15 cellular contexts compared by ENCODE assay signal in the genomic region with DNA sequence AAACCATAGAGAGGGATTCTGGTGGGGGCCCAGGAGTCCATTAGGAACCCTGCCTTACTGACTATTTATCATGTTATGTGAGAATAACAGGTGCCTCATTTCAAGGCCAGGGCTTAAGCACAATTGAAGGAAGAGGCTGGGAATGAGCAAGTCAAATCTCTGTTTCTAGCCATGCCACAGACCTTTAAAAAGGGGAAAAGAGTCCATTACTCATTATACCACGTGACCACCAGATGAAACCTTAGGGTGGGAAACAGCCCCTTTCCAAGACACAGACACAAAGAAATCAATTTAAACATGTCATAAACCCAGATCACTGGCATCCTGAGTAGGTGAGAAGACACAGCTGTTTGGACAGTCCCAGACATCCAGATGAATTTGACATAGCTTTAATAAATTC.
"Had no signal": no experiment of that assay in that cellular context is flagged by ENCODE, and none has a peak within 500 bp of the region (broad histone marks: within the 10 kb centered on the region; RNA-seq: fewer than 3 reads in every experiment).

No MANE protein-coding gene starts in this region.

- H3K27ac ChIP-seq: neural progenitor cell, parathyroid adenoma, SJSA1 had no signal

- H3K4me2 ChIP-seq: neural progenitor cell had no signal

- H3K36me3 ChIP-seq: neural progenitor cell, SJSA1 had no signal

- H3K27ac Mint-ChIP-seq: activated CD4-positive, alpha-beta T cell treated with anti-CD3 and anti-CD28 coated beads for 36 hours; activated CD8-positive, alpha-beta T cell treated with anti-CD3 and anti-CD28 coated beads, Interleukin-2, amount 10 ng/mL, durations not matched to agents 7 days and 5 days; activated T-helper 1 cell treated with anti-CD3 and anti-CD28 coated beads, Interleukin-12 subunit alpha, Interleukin-12 subunit beta, Interleukin-2, Interleukin-4 antibody, amounts not matched to agents 30 ng/mL and 10 ng/mL and 1 ng/mL, durations not matched to agents 14 hours and 24 hours and 36 hours; effector memory CD8-positive, alpha-beta T cell; memory B cell; neural progenitor cell; stimulated activated memory B cell treated with anti-CD40 and anti-IgM and Interleukin-4, amounts not matched to agents 10 μg/mL and 1 μg/mL and 100 μg/mL, for 72 hours had no signal

- H2AFZ ChIP-seq: neural progenitor cell, parathyroid adenoma had no signal

- ATAC-seq: activated CD4-positive, alpha-beta T cell treated with anti-CD3 and anti-CD28 coated beads for 36 hours; activated CD8-positive, alpha-beta T cell treated with anti-CD3 and anti-CD28 coated beads, Interleukin-2, amount 10 ng/mL, durations not matched to agents 7 days and 5 days; effector memory CD8-positive, alpha-beta T cell; stimulated activated memory B cell treated with anti-CD40 and anti-IgM and Interleukin-4, amounts not matched to agents 10 μg/mL and 1 μg/mL and 100 μg/mL, for 72 hours had no signal

- H3K4me1 ChIP-seq: parathyroid adenoma had no signal

- H3K4me3 ChIP-seq: neural progenitor cell, SJSA1 had no signal

- H3K36me3 Mint-ChIP-seq: memory B cell; neural progenitor cell; stimulated activated memory B cell treated with anti-CD40 and anti-IgM and Interleukin-4, amounts not matched to agents 10 μg/mL and 1 μg/mL and 100 μg/mL, for 72 hours had no signal

- H3K4me1 Mint-ChIP-seq: activated CD4-positive, alpha-beta T cell treated with anti-CD3 and anti-CD28 coated beads for 36 hours; memory B cell; stimulated activated memory B cell treated with anti-CD40 and anti-IgM and Interleukin-4, amounts not matched to agents 10 μg/mL and 1 μg/mL and 100 μg/mL, for 72 hours had no signal

- H3K9me3 Mint-ChIP-seq: activated T-helper 1 cell treated with anti-CD3 and anti-CD28 coated beads, Interleukin-12 subunit alpha, Interleukin-12 subunit beta, Interleukin-2, Interleukin-4 antibody, amounts not matched to agents 30 ng/mL and 10 ng/mL and 1 ng/mL, durations not matched to agents 14 hours and 24 hours and 36 hours; effector memory CD8-positive, alpha-beta T cell; memory B cell; neural progenitor cell; stimulated activated memory B cell treated with anti-CD40 and anti-IgM and Interleukin-4, amounts not matched to agents 10 μg/mL and 1 μg/mL and 100 μg/mL, for 72 hours had no signal

- H3K9ac ChIP-seq: neural progenitor cell, parathyroid adenoma had no signal

- FAIRE-seq: small intestine had no signal

- H3K9me3 ChIP-seq: SJSA1 had no signal

- DNase-seq: activated CD4-positive, alpha-beta T cell treated with anti-CD3 and anti-CD28 coated beads for 36 hours; activated CD8-positive, alpha-beta T cell treated with anti-CD3 and anti-CD28 coated beads, Interleukin-2, amount 10 ng/mL, durations not matched to agents 7 days and 5 days; activated naive CD4-positive, alpha-beta T cell treated with Interleukin-2 at 50 U/mL for 16 hours; effector memory CD8-positive, alpha-beta T cell; erythroblast; retina; T1000; trophoblast cell had no signal

- H3K27me3 ChIP-seq: neural progenitor cell, SJSA1 had no signal

- H3K4me3 Mint-ChIP-seq: activated CD4-positive, alpha-beta T cell treated with anti-CD3 and anti-CD28 coated beads for 36 hours; activated CD8-positive, alpha-beta T cell treated with anti-CD3 and anti-CD28 coated beads, Interleukin-2, amount 10 ng/mL, durations not matched to agents 7 days and 5 days; activated T-helper 1 cell treated with anti-CD3 and anti-CD28 coated beads, Interleukin-12 subunit alpha, Interleukin-12 subunit beta, Interleukin-2, Interleukin-4 antibody, amounts not matched to agents 30 ng/mL and 10 ng/mL and 1 ng/mL, durations not matched to agents 14 hours and 24 hours and 36 hours; effector memory CD8-positive, alpha-beta T cell; memory B cell; neural progenitor cell; stimulated activated memory B cell treated with anti-CD40 and anti-IgM and Interleukin-4, amounts not matched to agents 10 μg/mL and 1 μg/mL and 100 μg/mL, for 72 hours had no signal
